8 cellular contexts compared by ENCODE assay signal in genomic region chr2:219499058-219499307, GRCh38. TPM values are rescaled to one million over a fixed set of nuclear protein-coding genes. Genes with fewer than 3 reads are reported as not detected.
A peak's percentile ranks its signal among the peaks of the same experiment; 100 is the strongest.
DNase-seq lines count a peak whose midpoint lies in the region; ATAC-seq and TF ChIP-seq lines count a peak whose summit lies in the region.

No MANE protein-coding gene starts in this region.

- no peaks in the 10 kb centered on the region for H3K27me3 ChIP-seq in right lobe of liver
- H3K27me3 ChIP-seq in transverse colon: peaks cover 35% of the 10 kb centered on the region

- peaks cover 2 to 5% of the 10 kb centered on the region in 2 donors for H3K36me3 Mint-ChIP-seq in activated T-cell treated with anti-CD3 and anti-CD28 coated beads, Interleukin-2, amount 50 U/mL, for 72 hours (ENCODE audit: insufficient read depth in 2 of 2)

- peak overlapping the region; percentile 87 for H3K27ac Mint-ChIP-seq in activated T-cell treated with anti-CD3 and anti-CD28 coated beads, Interleukin-2, amount 50 U/mL, for 72 hours

- in situ Hi-C loops in transverse colon (cut with MboI; ENCODE audit: low pct_ligation_motif_present in 1 of 4, low pct_unique_long_range_greater_than_20kb in 1 of 4, low sequenced_read_pairs in 3 of 4): no loop called here

- H3K4me3 Mint-ChIP-seq in activated T-cell treated with anti-CD3 and anti-CD28 coated beads, Interleukin-2, amount 50 U/mL, for 72 hours: peak overlapping the region; percentile 95 to 98

- H3K36me3 ChIP-seq in right lobe of liver (no peaks in the 10 kb centered on the region), transverse colon (peaks cover 0 to 3% (median 0%) of the 10 kb centered on the region in 4 donors)

- no peak for TF ChIP-seq EP300 in transverse colon (IDR thresholded peaks at IDR 0.05; ENCODE audit: low read depth)

- TF ChIP-seq CTCF in right lobe of liver (IDR thresholded peaks at IDR 0.05): no peak
- TF ChIP-seq CTCF in transverse colon (IDR thresholded peaks at IDR 0.05): no peak

- intact Hi-C loops in right lobe of liver (cut with DNase I) (no loop called here), transverse colon (cut with DNase I; ENCODE audit: low total_unique reads) (no loop called here)

- WGBS in right lobe of liver (ENCODE audit: insufficient coverage, low coverage, low lambda C conversion rate, missing lambda C conversion rate): 0% methylated on average over 3 of the region's 3 CpGs
- 0% methylated on average over 3 of the region's 3 CpGs; no CpG with 5 or more reads in 1 of the 2 donors for WGBS in transverse colon (ENCODE audit: low coverage in 1 of 2), 2 donors

- H3K9me3 Mint-ChIP-seq in activated T-cell treated with anti-CD3 and anti-CD28 coated beads, Interleukin-2, amount 50 U/mL, for 72 hours: no peaks in the 10 kb centered on the region

- DNase-seq in activated T-cell treated with anti-CD3 and anti-CD28 coated beads, Interleukin-2, amount 50 U/mL, for 72 hours: no peak
- no peak for DNase-seq in activated T-cell treated with anti-CD3 and anti-CD28 coated beads for 4 hours
- DNase-seq in right lobe of liver: no peak
- DNase-seq in transverse colon: no peak
- no peak for DNase-seq in SHP77 (lab: John Stamatoyannopoulos, UW)

- TF ChIP-seq POLR2A in right lobe of liver (IDR thresholded peaks at IDR 0.05): no peak
- TF ChIP-seq POLR2A in transverse colon (IDR thresholded peaks at IDR 0.05): no peak

- peaks cover 37% of the 10 kb centered on the region for H3K4me1 Mint-ChIP-seq in activated T-cell treated with anti-CD3 and anti-CD28 coated beads, Interleukin-2, amount 50 U/mL, for 72 hours (ENCODE audit: low read depth)

- H3K27ac ChIP-seq in angular gyrus (ENCODE audit: low read depth, low read length) (peak overlapping the region; percentile 48), right lobe of liver (peak overlapping the region in 2 of 3 donors; percentile 82 to 96), transverse colon (peak overlapping the region; percentile 87 to 99 (median 95))

- H3K9me3 ChIP-seq in right lobe of liver: no peaks in the 10 kb centered on the region
- no peaks in the 10 kb centered on the region for H3K9me3 ChIP-seq in transverse colon

- peaks cover 0 to 13% (median 3%) of the 10 kb centered on the region in 4 donors for H3K4me1 ChIP-seq in right lobe of liver
- H3K4me1 ChIP-seq in transverse colon: peaks cover 12 to 36% (median 26%) of the 10 kb centered on the region in 4 donors

- peaks cover 39% of the 10 kb centered on the region for H3K27me3 Mint-ChIP-seq in activated T-cell treated with anti-CD3 and anti-CD28 coated beads, Interleukin-2, amount 50 U/mL, for 72 hours (ENCODE audit: low read depth)

- ATAC-seq in activated T-cell treated with anti-CD3 and anti-CD28 coated beads, Interleukin-2, amount 50 U/mL, for 72 hours (replicated peaks in 1 of 2): no peak
- no peak for ATAC-seq in right lobe of liver
- no peak for ATAC-seq in HG03520 (IDR thresholded peaks at IDR 0.05; ENCODE audit: unreplicated experiment)
- no peak for ATAC-seq in HG03378 (IDR thresholded peaks at IDR 0.05; ENCODE audit: unreplicated experiment)

- H3K4me3 ChIP-seq in right lobe of liver (peak overlapping the region; percentile 82 to 92 (median 83)), transverse colon (peak overlapping the region; percentile 57 to 88 (median 80))

RNA-seq across cellular contexts. Expression of gene GMPPA, which starts 0.3 kb away (rescaled TPM):
- 10 to 100 TPM; 39.4 to 47.3 TPM for total RNA-seq in activated T-cell treated with anti-CD3 and anti-CD28 coated beads, Interleukin-2, amount 50 U/mL, for 72 hours
- 10 to 100 TPM; 21.7 to 54.1 (median 40.2) TPM for total RNA-seq in right lobe of liver
- total RNA-seq in transverse colon: 10 to 100 TPM; 25.1 to 41.1 (median 36.4) TPM

RNA-seq across cellular contexts. Expression of gene ASIC4, which starts 15.3 kb away (rescaled TPM):
- total RNA-seq in activated T-cell treated with anti-CD3 and anti-CD28 coated beads, Interleukin-2, amount 50 U/mL, for 72 hours: under 1 TPM; 0.19 to 0.30 TPM
- total RNA-seq in right lobe of liver: not detected
- total RNA-seq in transverse colon: not detected

RNA-seq across cellular contexts. Expression of gene CHPF, which starts 44.6 kb away (rescaled TPM):
- 10 to 100 TPM; 24.7 to 25.5 TPM for total RNA-seq in activated T-cell treated with anti-CD3 and anti-CD28 coated beads, Interleukin-2, amount 50 U/mL, for 72 hours
- 100 to 1,000 TPM in 2 of 6 experiments, 10 to 100 TPM in 4; 33.2 to 183 (median 39.6) TPM for total RNA-seq in right lobe of liver
- 10 to 100 TPM; 21.1 to 58.2 (median 52.1) TPM for total RNA-seq in transverse colon

RNA-seq across cellular contexts. Expression of gene TMEM198, which starts 44.8 kb away (rescaled TPM):
- 1 to 10 TPM; 4.5 to 5.3 TPM for total RNA-seq in activated T-cell treated with anti-CD3 and anti-CD28 coated beads, Interleukin-2, amount 50 U/mL, for 72 hours
- 1 to 10 TPM in 5 of 6 experiments, under 1 TPM in 1; 0.68 to 3.2 (median 1.2) TPM for total RNA-seq in right lobe of liver
- 1 to 10 TPM in 3 of 4 donors, not detected in 1; 1.1 to 4.4 (median 1.2) TPM for total RNA-seq in transverse colon
